Comparison of ENCODE assay signal across 23 cellular contexts in genomic region chr12:104385510-104385909, GRCh38.
DNase-seq lines count a peak whose midpoint lies in the region; ATAC-seq, FAIRE-seq and TF ChIP-seq lines count a peak whose summit lies in the region.
"Had no signal": no experiment of that assay in that cellular context is flagged by ENCODE, and none has a peak within 500 bp of the region (broad histone marks: within the 10 kb centered on the region; RNA-seq: fewer than 3 reads in every experiment).

No MANE protein-coding gene starts in this region.

- H3K27me3 ChIP-seq in K562 (ENCODE audit: control insufficient read depth in 2 of 2, insufficient read depth in 2 of 2, low read length in 2 of 2) = no peaks in the 10 kb centered on the region
- H3K27me3 ChIP-seq: BLaER1 had no signal

- no peak for DNase-seq in activated CD8-positive, alpha-beta T cell treated with anti-CD3 and anti-CD28 coated beads, Interleukin-2, amount 10 ng/mL, durations not matched to agents 7 days and 5 days
- DNase-seq in activated CD8-positive, alpha-beta T cell treated with anti-CD3 and anti-CD28 coated beads for 36 hours = no peak
- DNase-seq in K562 (ENCODE audit: extremely low read depth in 1 of 4, low spot score in 3 of 4) (no peak), NCI-H524 (lab: John Stamatoyannopoulos, UW) (no peak)
- no peak for DNase-seq in stimulated activated effector memory CD8-positive, alpha-beta T cell treated with anti-CD3 and anti-CD28 coated beads, Interleukin-12 subunit alpha, Interleukin-12 subunit beta, amount 100 ng/mL, for 72 hours (ENCODE audit: low spot score in 2 of 2)
- DNase-seq: Caco-2; CD4-positive, CD25-positive, alpha-beta regulatory T cell; CD8-positive, alpha-beta T cell; DMS153; DND-41; GOT3 had no signal

- no peak for FAIRE-seq in K562 (lab: Jason Lieb, UNC)
- FAIRE-seq: A204.1, G401.6, GM12892, H54 had no signal

- H3K4me1 ChIP-seq in HEK293 (ENCODE audit: control insufficient read depth, insufficient read depth, low read length) = no peaks in the 10 kb centered on the region
- peaks cover 3% of the 10 kb centered on the region in 2 experiments; a peak in 3 of 5 replicates for H3K4me1 ChIP-seq in K562 (replicated peaks in 1 of 2; ENCODE audit: control insufficient read depth in 2 of 2, insufficient read depth in 2 of 2, low read length in 2 of 2)
- H3K4me1 ChIP-seq: BLaER1, Caco-2, HAP-1 had no signal

- no peak overlapping the region for H3K4me3 ChIP-seq in HEK293 (ENCODE audit: low read depth, low read length)
- H3K4me3 ChIP-seq in K562 = no peak overlapping the region
- H3K4me3 ChIP-seq: BLaER1, HAP-1 had no signal

- H3K79me2 ChIP-seq in K562 (ENCODE audit: control insufficient read depth, insufficient read depth, low read length) = no peaks in the 10 kb centered on the region

- no peaks in the 10 kb centered on the region for H3K9me1 ChIP-seq in K562 (ENCODE audit: control insufficient read depth, insufficient read depth, low read length)

- no peak for TF ChIP-seq EP300 in K562 (IDR thresholded peaks at IDR 0.05; ENCODE audit: low read length)

- H3K27ac Mint-ChIP-seq in activated CD8-positive, alpha-beta T cell treated with anti-CD3 and anti-CD28 coated beads, Interleukin-2, amount 10 ng/mL, durations not matched to agents 7 days and 5 days = peak overlapping the region; percentile 28
- H3K27ac Mint-ChIP-seq in activated CD8-positive, alpha-beta T cell treated with anti-CD3 and anti-CD28 coated beads for 36 hours = no peak overlapping the region
- peak overlapping the region; percentile 7 for H3K27ac Mint-ChIP-seq in stimulated activated memory B cell treated with anti-CD40 and anti-IgM and Interleukin-4, amounts not matched to agents 10 μg/mL and 1 μg/mL and 100 μg/mL, for 72 hours
- no peak overlapping the region for H3K27ac Mint-ChIP-seq in stimulated activated effector memory CD8-positive, alpha-beta T cell treated with anti-CD3 and anti-CD28 coated beads, Interleukin-12 subunit alpha, Interleukin-12 subunit beta, amount 100 ng/mL, for 72 hours
- H3K27ac Mint-ChIP-seq: B cell; CD4-positive, CD25-positive, alpha-beta regulatory T cell; CD8-positive, alpha-beta T cell had no signal

- no peak for ATAC-seq in activated CD8-positive, alpha-beta T cell treated with anti-CD3 and anti-CD28 coated beads, Interleukin-2, amount 10 ng/mL, durations not matched to agents 7 days and 5 days
- ATAC-seq in activated CD8-positive, alpha-beta T cell treated with anti-CD3 and anti-CD28 coated beads for 36 hours = no peak
- ATAC-seq in K562 = no peak
- ATAC-seq in stimulated activated memory B cell treated with anti-CD40 and anti-IgM and Interleukin-4, amounts not matched to agents 10 μg/mL and 1 μg/mL and 100 μg/mL, for 72 hours = no peak
- ATAC-seq in stimulated activated effector memory CD8-positive, alpha-beta T cell treated with anti-CD3 and anti-CD28 coated beads, Interleukin-12 subunit alpha, Interleukin-12 subunit beta, amount 100 ng/mL, for 72 hours = no peak
- ATAC-seq in HG02870 (IDR thresholded peaks at IDR 0.05; ENCODE audit: unreplicated experiment) = no peak
- ATAC-seq: CD8-positive, alpha-beta T cell had no signal

- CTCF ChIA-PET in activated CD8-positive, alpha-beta T cell treated with anti-CD3 and anti-CD28 coated beads, Interleukin-2, amount 10 ng/mL, durations not matched to agents 7 days and 5 days (lab: Charles Lee) = no interaction called here
- CTCF ChIA-PET in activated CD8-positive, alpha-beta T cell treated with anti-CD3 and anti-CD28 coated beads for 36 hours (lab: Charles Lee) = no interaction called here
- CTCF ChIA-PET in HEK293 (lab: Yijun Ruan, JAX) = no interaction called here
- CTCF ChIA-PET in K562 (lab: Yijun Ruan, JAX; ENCODE audit: low intra/inter-chr PET ratio) = no interaction called here

- H3K9ac ChIP-seq in K562 (ENCODE audit: insufficient read depth in 1 of 2, low read depth in 2 of 2, low read length in 2 of 2) = no peak overlapping the region
- H3K9ac ChIP-seq: BLaER1 had no signal

- no CpG with 5 or more reads among the region's 1 CpG for WGBS in K562 (ENCODE audit: insufficient coverage, low coverage, missing lambda C conversion rate)

- peaks cover 18% of the 10 kb centered on the region for H3K4me1 Mint-ChIP-seq in activated CD8-positive, alpha-beta T cell treated with anti-CD3 and anti-CD28 coated beads, Interleukin-2, amount 10 ng/mL, durations not matched to agents 7 days and 5 days (ENCODE audit: low read depth)
- peaks cover 10% of the 10 kb centered on the region for H3K4me1 Mint-ChIP-seq in activated CD8-positive, alpha-beta T cell treated with anti-CD3 and anti-CD28 coated beads for 36 hours (ENCODE audit: low read depth)
- H3K4me1 Mint-ChIP-seq in stimulated activated memory B cell treated with anti-CD40 and anti-IgM and Interleukin-4, amounts not matched to agents 10 μg/mL and 1 μg/mL and 100 μg/mL, for 72 hours = peaks cover 13% of the 10 kb centered on the region
- peaks cover 25% of the 10 kb centered on the region for H3K4me1 Mint-ChIP-seq in stimulated activated effector memory CD8-positive, alpha-beta T cell treated with anti-CD3 and anti-CD28 coated beads, Interleukin-12 subunit alpha, Interleukin-12 subunit beta, amount 100 ng/mL, for 72 hours

- TF ChIP-seq POLR2A in K562 (conservative IDR thresholded peaks at IDR 0.05) = no peak

- H3K27me3 Mint-ChIP-seq in activated CD8-positive, alpha-beta T cell treated with anti-CD3 and anti-CD28 coated beads, Interleukin-2, amount 10 ng/mL, durations not matched to agents 7 days and 5 days (ENCODE audit: low read depth) = peaks cover 6% of the 10 kb centered on the region
- peaks cover 5% of the 10 kb centered on the region for H3K27me3 Mint-ChIP-seq in activated CD8-positive, alpha-beta T cell treated with anti-CD3 and anti-CD28 coated beads for 36 hours
- H3K27me3 Mint-ChIP-seq in stimulated activated memory B cell treated with anti-CD40 and anti-IgM and Interleukin-4, amounts not matched to agents 10 μg/mL and 1 μg/mL and 100 μg/mL, for 72 hours = no peaks in the 10 kb centered on the region

- H3K9me3 Mint-ChIP-seq in activated CD8-positive, alpha-beta T cell treated with anti-CD3 and anti-CD28 coated beads, Interleukin-2, amount 10 ng/mL, durations not matched to agents 7 days and 5 days (ENCODE audit: insufficient read depth) = no peaks in the 10 kb centered on the region
- no peaks in the 10 kb centered on the region for H3K9me3 Mint-ChIP-seq in activated CD8-positive, alpha-beta T cell treated with anti-CD3 and anti-CD28 coated beads for 36 hours
- peaks cover 4% of the 10 kb centered on the region for H3K9me3 Mint-ChIP-seq in stimulated activated memory B cell treated with anti-CD40 and anti-IgM and Interleukin-4, amounts not matched to agents 10 μg/mL and 1 μg/mL and 100 μg/mL, for 72 hours
- H3K9me3 Mint-ChIP-seq in stimulated activated effector memory CD8-positive, alpha-beta T cell treated with anti-CD3 and anti-CD28 coated beads, Interleukin-12 subunit alpha, Interleukin-12 subunit beta, amount 100 ng/mL, for 72 hours = no peaks in the 10 kb centered on the region
- H3K9me3 Mint-ChIP-seq: CD4-positive, CD25-positive, alpha-beta regulatory T cell; CD8-positive, alpha-beta T cell had no signal

- BruUV-seq in K562 (replicated peaks; lab: Mats Ljungman, UMichigan) = no TSS peak

- intact Hi-C loops in activated CD8-positive, alpha-beta T cell treated with anti-CD3 and anti-CD28 coated beads for 36 hours (cut with micrococcal nuclease) = loop anchor here (10.0 kb wide), 1 partner anchor 289 kb away; no protein-coding TSS in a partner anchor
- intact Hi-C loops in K562 (cut with micrococcal nuclease) = loop anchor here (10.0 kb wide), 2 partner anchors 569 to 999 kb away; partner anchors contain the start of gene SLC41A2

- H3K4me3 Mint-ChIP-seq in activated CD8-positive, alpha-beta T cell treated with anti-CD3 and anti-CD28 coated beads, Interleukin-2, amount 10 ng/mL, durations not matched to agents 7 days and 5 days = no peak overlapping the region
- no peak overlapping the region for H3K4me3 Mint-ChIP-seq in activated CD8-positive, alpha-beta T cell treated with anti-CD3 and anti-CD28 coated beads for 36 hours
- H3K4me3 Mint-ChIP-seq in stimulated activated memory B cell treated with anti-CD40 and anti-IgM and Interleukin-4, amounts not matched to agents 10 μg/mL and 1 μg/mL and 100 μg/mL, for 72 hours = no peak overlapping the region
- no peak overlapping the region for H3K4me3 Mint-ChIP-seq in stimulated activated effector memory CD8-positive, alpha-beta T cell treated with anti-CD3 and anti-CD28 coated beads, Interleukin-12 subunit alpha, Interleukin-12 subunit beta, amount 100 ng/mL, for 72 hours
- H3K4me3 Mint-ChIP-seq: B cell; CD8-positive, alpha-beta T cell had no signal

- TF ChIP-seq RAD21 in K562 (CRISPR knock-in tag; conservative IDR thresholded peaks at IDR 0.05 in 1 of 2, IDR thresholded peaks at IDR 0.05 in 1 of 2) = no peak

- H2AFZ ChIP-seq in K562 (ENCODE audit: low read depth, low read length) = no peak overlapping the region

- POLR2A ChIA-PET in activated CD8-positive, alpha-beta T cell treated with anti-CD3 and anti-CD28 coated beads, Interleukin-2, amount 10 ng/mL, durations not matched to agents 7 days and 5 days (lab: Charles Lee) = no interaction called here
- POLR2A ChIA-PET in activated CD8-positive, alpha-beta T cell treated with anti-CD3 and anti-CD28 coated beads for 36 hours (lab: Charles Lee) = no interaction called here
- POLR2A ChIA-PET in HEK293 (lab: Yijun Ruan, JAX) = no interaction called here
- POLR2A ChIA-PET in K562 (lab: Yijun Ruan, JAX) = no interaction called here

- H3K27ac ChIP-seq in HEK293 (ENCODE audit: extremely low read depth, low read depth, low read length) (no peak overlapping the region), K562 (ENCODE audit: extremely low read depth, low read depth, low read length) (no peak overlapping the region)
- H3K27ac ChIP-seq: 22Rv1, BLaER1, C4-2B had no signal

- no peak overlapping the region for H3K4me2 ChIP-seq in K562 (ENCODE audit: insufficient read depth, low read length)
- H3K4me2 ChIP-seq: BLaER1 had no signal

- in situ Hi-C loops in K562 (cut with MboI) = loop anchor here (10.0 kb wide), 1 partner anchor 279 kb away; no protein-coding TSS in a partner anchor

- H4K20me1 ChIP-seq in K562 (replicated peaks; ENCODE audit: control insufficient read depth, insufficient read depth, low read length) = no peaks in the 10 kb centered on the region
- H4K20me1 ChIP-seq: BLaER1 had no signal

- H3K9me3 ChIP-seq in HEK293 (ENCODE audit: control insufficient read depth, insufficient read depth, low read depth, low read length) (no peaks in the 10 kb centered on the region), K562 (replicated peaks; ENCODE audit: control insufficient read depth, insufficient read depth, low read depth, low read length) (no peaks in the 10 kb centered on the region)
- H3K9me3 ChIP-seq: BLaER1, Caco-2, HAP-1 had no signal

- H3K36me3 Mint-ChIP-seq in activated CD8-positive, alpha-beta T cell treated with anti-CD3 and anti-CD28 coated beads, Interleukin-2, amount 10 ng/mL, durations not matched to agents 7 days and 5 days (ENCODE audit: low read depth) = no peaks in the 10 kb centered on the region
- H3K36me3 Mint-ChIP-seq in activated CD8-positive, alpha-beta T cell treated with anti-CD3 and anti-CD28 coated beads for 36 hours (ENCODE audit: low read depth) = no peaks in the 10 kb centered on the region
- peaks cover 8% of the 10 kb centered on the region for H3K36me3 Mint-ChIP-seq in stimulated activated memory B cell treated with anti-CD40 and anti-IgM and Interleukin-4, amounts not matched to agents 10 μg/mL and 1 μg/mL and 100 μg/mL, for 72 hours
- no peaks in the 10 kb centered on the region for H3K36me3 Mint-ChIP-seq in stimulated activated effector memory CD8-positive, alpha-beta T cell treated with anti-CD3 and anti-CD28 coated beads, Interleukin-12 subunit alpha, Interleukin-12 subunit beta, amount 100 ng/mL, for 72 hours
- H3K36me3 Mint-ChIP-seq: CD8-positive, alpha-beta T cell had no signal

- H3K36me3 ChIP-seq in HEK293 (ENCODE audit: control insufficient read depth in 2 of 2, insufficient read depth in 1 of 2, low read length in 2 of 2) (no peaks in the 10 kb centered on the region), K562 (ENCODE audit: control insufficient read depth, insufficient read depth, low read length) (no peaks in the 10 kb centered on the region)
- H3K36me3 ChIP-seq: BLaER1, HAP-1 had no signal

- no peak for TF ChIP-seq CTCF in activated CD8-positive, alpha-beta T cell treated with anti-CD3 and anti-CD28 coated beads for 36 hours (IDR thresholded peaks at IDR 0.05)
- no peak for TF ChIP-seq CTCF in HEK293 (tag by site-specific recombination; IDR thresholded peaks at IDR 0.05)
- TF ChIP-seq CTCF in K562 (IDR thresholded peaks at IDR 0.05 in 2 of 3, conservative IDR thresholded peaks at IDR 0.05 in 1 of 3; ENCODE audit: insufficient read depth in 2 of 3, low read depth in 1 of 3, low read length in 3 of 3) = no peak

Comparison
In these comparisons a context has a peak if more than half of its experiments do, and no peak if none do; other contexts are left out.
1. H3K27ac Mint-ChIP-seq: peak in activated CD8-positive, alpha-beta T cell treated with anti-CD3 and anti-CD28 coated beads, Interleukin-2, amount 10 ng/mL, durations not matched to agents 7 days and 5 days (single experiment) and stimulated activated memory B cell treated with anti-CD40 and anti-IgM and Interleukin-4, amounts not matched to agents 10 μg/mL and 1 μg/mL and 100 μg/mL, for 72 hours (single experiment); none in activated CD8-positive, alpha-beta T cell treated with anti-CD3 and anti-CD28 coated beads for 36 hours (single experiment) and stimulated activated effector memory CD8-positive, alpha-beta T cell treated with anti-CD3 and anti-CD28 coated beads, Interleukin-12 subunit alpha, Interleukin-12 subunit beta, amount 100 ng/mL, for 72 hours (single experiment).